24 cellular contexts compared by ENCODE assay signal in genomic region chr12:68727776-68728175, GRCh38.
"Had no signal": no experiment of that assay in that cellular context is flagged by ENCODE, and none has a peak within 500 bp of the region (broad histone marks: within the 10 kb centered on the region; RNA-seq: fewer than 3 reads in every experiment).

No MANE protein-coding gene starts in this region.

- H3K27ac Mint-ChIP-seq: dendritic cell treated with granulocyte-macrophage colony-stimulating factor and Interleukin-4, amounts not matched to agents 40 ng/mL and 50 ng/mL, for 4 days; effector memory CD8-positive, alpha-beta T cell; endodermal cell had no signal

- H3K4me1 ChIP-seq: colonic mucosa, esophagus muscularis mucosa, esophagus squamous epithelium, gastrocnemius medialis, gastroesophageal sphincter, heart left ventricle, heart right ventricle had no signal

- H3K4me3 Mint-ChIP-seq: dendritic cell treated with granulocyte-macrophage colony-stimulating factor and Interleukin-4, amounts not matched to agents 40 ng/mL and 50 ng/mL, for 4 days; effector memory CD8-positive, alpha-beta T cell; endodermal cell had no signal

- H3K27me3 ChIP-seq: colonic mucosa, dorsolateral prefrontal cortex, esophagus muscularis mucosa, esophagus squamous epithelium, foreskin keratinocyte, gastrocnemius medialis, gastroesophageal sphincter, heart left ventricle, heart right ventricle, hepatocyte had no signal

- H3K9me3 Mint-ChIP-seq: dendritic cell treated with granulocyte-macrophage colony-stimulating factor and Interleukin-4, amounts not matched to agents 40 ng/mL and 50 ng/mL, for 4 days; effector memory CD8-positive, alpha-beta T cell; endodermal cell had no signal

- H3K4me1 Mint-ChIP-seq: endodermal cell had no signal

- H3K9me3 ChIP-seq: colonic mucosa, esophagus muscularis mucosa, esophagus squamous epithelium, gastrocnemius medialis, gastroesophageal sphincter, heart left ventricle, heart right ventricle had no signal

- DNase-seq: colonic mucosa; cortex of kidney; dermis blood vessel endothelial cell; dorsolateral prefrontal cortex; effector CD4-positive, alpha-beta T cell; effector CD8-positive, alpha-beta T cell; effector memory CD4-positive, alpha-beta T cell; effector memory CD8-positive, alpha-beta T cell; endodermal cell; erythroblast; esophagus squamous epithelium; foreskin fibroblast; foreskin keratinocyte; foreskin melanocyte; gastrocnemius medialis; glutamatergic neuron; head of caudate nucleus; heart left ventricle; heart right ventricle had no signal

- H3K4me3 ChIP-seq: colonic mucosa, coronary artery, dorsolateral prefrontal cortex, esophagus muscularis mucosa, esophagus squamous epithelium, gastrocnemius medialis, gastroesophageal sphincter, heart left ventricle, heart right ventricle, hepatocyte had no signal

- H3K27me3 Mint-ChIP-seq: dendritic cell treated with granulocyte-macrophage colony-stimulating factor and Interleukin-4, amounts not matched to agents 40 ng/mL and 50 ng/mL, for 4 days; effector memory CD8-positive, alpha-beta T cell had no signal

- H3K36me3 ChIP-seq: colonic mucosa had no signal
